ENCODE assay signal across 8 cellular contexts in the genomic region with DNA sequence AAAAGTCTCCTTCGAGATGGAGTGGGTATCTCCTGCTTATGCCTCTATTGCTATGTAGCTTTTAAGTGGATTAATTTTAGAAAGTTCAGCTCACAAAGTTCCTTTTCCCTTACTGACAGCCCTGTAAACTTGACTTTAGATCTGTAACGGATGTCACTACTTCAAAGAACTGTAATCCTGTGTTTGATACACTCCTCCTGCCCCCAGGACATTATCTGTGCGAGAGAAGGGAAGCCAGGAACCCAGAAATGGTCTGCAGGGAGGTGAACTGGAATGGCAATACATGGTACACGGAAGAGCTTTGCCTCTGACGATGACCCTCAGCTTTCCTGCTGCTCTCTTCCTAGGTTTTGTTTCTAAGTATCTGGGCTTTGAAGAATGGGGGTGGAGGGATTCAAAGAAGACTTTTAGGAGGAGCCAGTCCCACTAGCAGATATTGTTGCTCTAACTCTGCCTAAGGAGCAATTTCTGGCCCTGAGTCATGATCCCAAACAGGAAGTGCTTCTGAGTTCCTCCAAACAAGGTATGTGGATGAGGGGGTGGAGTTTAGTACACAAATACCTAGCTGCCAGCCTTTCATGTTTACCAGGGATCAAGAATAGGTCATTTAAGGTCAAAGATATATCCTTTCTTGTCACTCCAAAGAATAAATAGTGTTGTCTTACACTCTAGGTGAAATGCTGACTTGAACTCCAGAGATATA. TPM values are rescaled to one million over a fixed set of nuclear protein-coding genes. Genes with fewer than 3 reads are reported as not detected.
DNase-seq lines count a peak whose midpoint lies in the region; ATAC-seq and TF ChIP-seq lines count a peak whose summit lies in the region.

No MANE protein-coding gene starts in this region.

- H3K27me3 ChIP-seq in colonic mucosa = no peaks in the 10 kb centered on the region

- peak; percentile 34 for DNase-seq in GM10248 (ENCODE audit: extremely low spot score)
- DNase-seq in NCI-H2029 (lab: John Stamatoyannopoulos, UW) = peak; percentile 83
- DNase-seq in colonic mucosa = peak; percentile 64
- DNase-seq in myocyte (ENCODE audit: low read depth) = peak; percentile 55
- DNase-seq in SKM-1 treated with dmso at 0.1 percent for 144 hours (lab: John Stamatoyannopoulos, UW; ENCODE audit: unreplicated experiment) = no peak
- DNase-seq in activated CD4-positive, alpha-beta T cell treated with anti-CD3 and anti-CD28 coated beads for 4 hours = no peak

- no peaks in the 10 kb centered on the region for H3K36me3 ChIP-seq in colonic mucosa

- H3K27ac ChIP-seq in colonic mucosa = peak overlapping the region; percentile 67

- TF ChIP-seq CTCF in GM10248 (IDR thresholded peaks at IDR 0.05; ENCODE audit: control extremely low read depth, extremely low read depth, low read depth, missing control alignments) = no peak
- TF ChIP-seq CTCF in colonic mucosa (IDR thresholded peaks at IDR 0.05) = no peak

- intact Hi-C loops in colonic mucosa (cut with DNase I) = loop anchor here (10.0 kb wide), 2 partner anchors 117 to 183 kb away; no protein-coding TSS in a partner anchor

- peaks cover 18% of the 10 kb centered on the region for H3K4me1 ChIP-seq in colonic mucosa

- H3K4me3 ChIP-seq in colonic mucosa = no peak overlapping the region

- H3K9me3 ChIP-seq in colonic mucosa = no peaks in the 10 kb centered on the region

- ATAC-seq in GM18909 (IDR thresholded peaks at IDR 0.05; ENCODE audit: poor library complexity, unreplicated experiment) = no peak
- no peak for ATAC-seq in HG02938 (IDR thresholded peaks at IDR 0.05; ENCODE audit: unreplicated experiment)

- CTCF ChIA-PET in GM10248 (lab: Yijun Ruan, JAX) = interaction anchor here (0.9 to 2.8 kb wide), 3 partner anchors 12 to 55 kb away, joined by 3 to 7 read pairs (median 4); no protein-coding TSS in a partner anchor

- H3K9ac ChIP-seq in colonic mucosa (ENCODE audit: low read depth in 2 of 2, low read length in 2 of 2) = no peak overlapping the region

- POLR2A ChIA-PET in GM10248 (lab: Yijun Ruan, JAX) = interaction anchor here (0.6 kb wide), 1 partner anchor 88 kb away, joined by 3 read pairs; no protein-coding TSS in a partner anchor

RNA-seq across cellular contexts. Expression of a gene that starts 43.4 kb away (rescaled TPM):
- under 1 TPM; 0.29 to 0.42 TPM for total RNA-seq in colonic mucosa
- 0.40 TPM in 1 of 2 replicates, not detected in the other for total RNA-seq in myocyte
- polyA plus RNA-seq in myocyte (2012) = 0.09 TPM

Comparison
In these comparisons a context has a peak if more than half of its experiments do, and no peak if none do; other contexts are left out.
1. DNase-seq: peak in GM10248 (single experiment), NCI-H2029 (single experiment), colonic mucosa (single experiment) and myocyte (single experiment); none in SKM-1 treated with dmso at 0.1 percent for 144 hours (single experiment) and activated CD4-positive, alpha-beta T cell treated with anti-CD3 and anti-CD28 coated beads for 4 hours (0 of 2).